Comparison of ENCODE assay signal across 25 cellular contexts in the genomic region with DNA sequence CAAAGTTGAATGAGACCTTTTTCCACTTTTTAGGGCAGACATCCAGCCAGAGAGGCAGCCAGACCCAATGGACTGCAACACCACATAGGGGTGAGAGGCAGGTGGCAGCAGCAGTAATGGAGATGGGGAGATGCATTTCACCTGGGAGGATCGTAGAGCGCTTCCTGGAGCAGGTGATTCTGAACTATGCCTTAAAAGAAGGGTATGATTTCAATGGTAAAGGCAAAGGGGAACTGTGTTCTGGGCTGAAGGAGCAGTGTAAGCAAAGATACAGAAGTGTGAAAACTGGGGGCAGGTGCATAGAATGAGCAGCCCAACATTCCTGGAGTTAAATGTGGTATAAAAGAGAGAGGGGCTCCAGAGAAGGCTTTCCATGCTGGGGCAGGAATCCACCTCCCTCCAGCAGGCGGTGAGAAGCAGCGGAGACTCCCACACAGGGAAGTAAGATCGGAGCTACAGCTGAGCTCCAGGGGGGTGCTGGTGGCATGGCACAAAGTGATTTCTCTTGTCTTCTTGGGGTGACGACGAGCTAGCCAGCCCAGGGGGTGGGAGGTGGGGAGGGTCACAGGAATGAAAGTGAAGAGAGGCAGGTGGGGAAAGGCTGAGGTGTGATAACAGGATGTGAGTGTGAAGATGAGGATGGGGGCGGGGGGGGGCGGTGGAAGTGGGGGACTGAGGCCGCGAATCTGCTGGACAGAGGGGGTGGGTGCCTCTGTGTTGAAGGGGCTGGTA.
"Had no signal": no experiment of that assay in that cellular context is flagged by ENCODE, and none has a peak within 500 bp of the region (broad histone marks: within the 10 kb centered on the region; RNA-seq: fewer than 3 reads in every experiment).

No MANE protein-coding gene starts in this region.

- ATAC-seq: activated T-cell treated with anti-CD3 and anti-CD28 coated beads, Interleukin-2, amount 50 U/mL, for 4 hours; gastroesophageal sphincter; left ventricle myocardium superior; right lobe of liver; stimulated activated effector memory CD8-positive, alpha-beta T cell treated with anti-CD3 and anti-CD28 coated beads, Interleukin-12 subunit alpha, Interleukin-12 subunit beta, amount 100 ng/mL, for 72 hours had no signal

- H3K27me3 ChIP-seq: breast epithelium, right lobe of liver, suprapubic skin, tibial nerve, uterus had no signal

- H3K4me3 Mint-ChIP-seq: activated naive CD8-positive, alpha-beta T cell treated with anti-CD3 and anti-CD28 coated beads, Interleukin-2, amount 10 ng/mL, durations not matched to agents 7 days and 5 days; activated T-cell treated with anti-CD3 and anti-CD28 coated beads, Interleukin-2, amount 50 U/mL, for 4 hours; nephron progenitor cell; stimulated activated effector memory CD8-positive, alpha-beta T cell treated with anti-CD3 and anti-CD28 coated beads, Interleukin-12 subunit alpha, Interleukin-12 subunit beta, amount 100 ng/mL, for 72 hours had no signal

- H3K27ac Mint-ChIP-seq: activated naive CD8-positive, alpha-beta T cell treated with anti-CD3 and anti-CD28 coated beads, Interleukin-2, amount 10 ng/mL, durations not matched to agents 7 days and 5 days; nephron progenitor cell; stimulated activated effector memory CD8-positive, alpha-beta T cell treated with anti-CD3 and anti-CD28 coated beads, Interleukin-12 subunit alpha, Interleukin-12 subunit beta, amount 100 ng/mL, for 72 hours had no signal

- H3K36me3 Mint-ChIP-seq: activated naive CD8-positive, alpha-beta T cell treated with anti-CD3 and anti-CD28 coated beads, Interleukin-2, amount 10 ng/mL, durations not matched to agents 7 days and 5 days; stimulated activated effector memory CD8-positive, alpha-beta T cell treated with anti-CD3 and anti-CD28 coated beads, Interleukin-12 subunit alpha, Interleukin-12 subunit beta, amount 100 ng/mL, for 72 hours had no signal

- DNase-seq: activated CD4-positive, alpha-beta T cell treated with anti-CD3 and anti-CD28 coated beads for 4 hours; activated CD4-positive, alpha-beta T cell treated with anti-CD3 and anti-CD28 coated beads, Interleukin-2, amount 50 U/mL, for 48 hours; activated CD8-positive, alpha-beta memory T cell treated with anti-CD3 and anti-CD28 coated beads, Interleukin-2, amount 50 U/mL, for 48 hours; activated naive CD4-positive, alpha-beta T cell treated with Interleukin-2 at 50 U/mL for 16 hours; activated naive CD8-positive, alpha-beta T cell treated with anti-CD3 and anti-CD28 coated beads, Interleukin-2, amount 10 ng/mL, durations not matched to agents 7 days and 5 days; activated T-cell treated with anti-CD3 and anti-CD28 coated beads, Interleukin-2, amount 50 U/mL, for 4 hours; amniotic stem cell; cortex of kidney; hypothalamus; left ventricle myocardium superior; mammary epithelial cell; nephron progenitor cell; occipital lobe; right lobe of liver; stimulated activated CD4-positive, alpha-beta T cell treated with anti-CD3 and anti-CD28 coated beads, Interleukin-1b, Interleukin-23, amount 100 ng/mL, for 48 hours; stomach; uterus had no signal

- FAIRE-seq: TTC549 had no signal

- H3K4me3 ChIP-seq: breast epithelium, gastroesophageal sphincter, right lobe of liver, skin epidermis, stomach, suprapubic skin, tibial nerve, uterus had no signal

- H3K27me3 Mint-ChIP-seq: activated naive CD8-positive, alpha-beta T cell treated with anti-CD3 and anti-CD28 coated beads, Interleukin-2, amount 10 ng/mL, durations not matched to agents 7 days and 5 days had no signal

- H3K4me1 ChIP-seq: breast epithelium, right lobe of liver had no signal

- H3K9me3 ChIP-seq: gastroesophageal sphincter, right lobe of liver, stomach, suprapubic skin, tibial nerve, uterus had no signal

- H3K9me3 Mint-ChIP-seq: activated naive CD8-positive, alpha-beta T cell treated with anti-CD3 and anti-CD28 coated beads, Interleukin-2, amount 10 ng/mL, durations not matched to agents 7 days and 5 days; activated T-cell treated with anti-CD3 and anti-CD28 coated beads, Interleukin-2, amount 50 U/mL, for 4 hours; stimulated activated effector memory CD8-positive, alpha-beta T cell treated with anti-CD3 and anti-CD28 coated beads, Interleukin-12 subunit alpha, Interleukin-12 subunit beta, amount 100 ng/mL, for 72 hours had no signal

- H3K27ac ChIP-seq: breast epithelium, epithelial cell of prostate, gastroesophageal sphincter, right lobe of liver, skin epidermis, stomach, suprapubic skin, tibial nerve, uterus had no signal

- H3K36me3 ChIP-seq: breast epithelium, gastroesophageal sphincter, right lobe of liver, stomach, suprapubic skin, tibial nerve, uterus had no signal
